In genomic region chr6:155050311-155050710, GRCh38 we compare ENCODE assay signal across 9 cellular contexts. TPM values are rescaled to one million over a fixed set of nuclear protein-coding genes. Genes with fewer than 3 reads are reported as not detected.
DNase-seq lines count a peak whose midpoint lies in the region; ATAC-seq and TF ChIP-seq lines count a peak whose summit lies in the region.
"Had no signal": no experiment of that assay in that cellular context is flagged by ENCODE, and none has a peak within 500 bp of the region (broad histone marks: within the 10 kb centered on the region; RNA-seq: fewer than 3 reads in every experiment).

No MANE protein-coding gene starts in this region.

- H3K36me3 ChIP-seq in mesendoderm (ENCODE audit: control insufficient read depth, insufficient read depth, low read length) (no peaks in the 10 kb centered on the region), SK-N-SH (replicated peaks in 1 of 2; ENCODE audit: control insufficient read depth in 1 of 2, insufficient read depth in 2 of 2, low read length in 1 of 2) (no peaks in the 10 kb centered on the region)

- H3K56ac ChIP-seq in mesendoderm (ENCODE audit: low read length), result no peak overlapping the region

- H3K9ac ChIP-seq in mesendoderm (ENCODE audit: low read length) (no peak overlapping the region), SK-N-SH (no peak overlapping the region)

- DNase-seq in activated gamma-delta T cell treated with Interleukin-2 at 50 U/mL for 16 hours (peak; percentile 13), activated gamma-delta T cell (lab: John Stamatoyannopoulos, UW) (no peak), mesendoderm (no peak), NCI-H1694 treated with DMSO at 0.1 percent for 48 hours (lab: John Stamatoyannopoulos, UW) (no peak), SK-N-SH (no peak)
- DNase-seq in stimulated activated naive CD8-positive, alpha-beta T cell treated with anti-CD3 and anti-CD28 coated beads, Interleukin-15, Interleukin-2, amounts not matched to agents 100 U/mL and 50 U/mL, for 24 hours, result peak; percentile 42

- CTCF ChIA-PET in SK-N-SH (lab: Yijun Ruan, JAX), result interaction anchor here (0.6 to 1.1 kb wide), 2 partner anchors 73 to 361 kb away, joined by 3 read pairs; no protein-coding TSS in a partner anchor

- peak overlapping the region; percentile 89 for H3K27ac Mint-ChIP-seq in activated naive CD4-positive, alpha-beta T cell treated with anti-CD3 and anti-CD28 coated beads, Interleukin-2, amount 50 U/mL, for 24 hours

- no peak overlapping the region for H2AFZ ChIP-seq in SK-N-SH (ENCODE audit: low read depth)

- H3K79me2 ChIP-seq in mesendoderm (ENCODE audit: control insufficient read depth, insufficient read depth, low read length) (no peaks in the 10 kb centered on the region), SK-N-SH (ENCODE audit: insufficient read depth) (peaks cover 4% of the 10 kb centered on the region; the same call in 1 of the 2 replicates)

- ATAC-seq in HG03432 (IDR thresholded peaks at IDR 0.05; ENCODE audit: unreplicated experiment), result peak; percentile 93
- ATAC-seq in stimulated activated naive CD8-positive, alpha-beta T cell treated with anti-CD3 and anti-CD28 coated beads, Interleukin-15, Interleukin-2, amounts not matched to agents 100 U/mL and 50 U/mL, for 24 hours, result peak; percentile 96

- H3K4me1 ChIP-seq in mesendoderm (ENCODE audit: control insufficient read depth, low read depth, low read length), result no peaks in the 10 kb centered on the region
- no peaks in the 10 kb centered on the region for H3K4me1 ChIP-seq in SK-N-SH (ENCODE audit: control insufficient read depth in 1 of 2, insufficient read depth in 2 of 2, low read depth in 1 of 2, low read length in 1 of 2)

- H3K4me3 Mint-ChIP-seq in activated naive CD4-positive, alpha-beta T cell treated with anti-CD3 and anti-CD28 coated beads, Interleukin-2, amount 50 U/mL, for 24 hours, result peak overlapping the region; percentile 45

- H2BK120ac ChIP-seq in mesendoderm (ENCODE audit: low read depth, low read length), result no peak overlapping the region

- no peak overlapping the region for H3K18ac ChIP-seq in mesendoderm (ENCODE audit: low read length)

- H3K9me3 ChIP-seq in SK-N-SH, result no peaks in the 10 kb centered on the region

- H3K4me3 ChIP-seq in mesendoderm (ENCODE audit: low read length) (no peak overlapping the region), SK-N-SH (ENCODE audit: low read depth in 2 of 2, low read length in 1 of 2) (no peak overlapping the region)
- H3K4me3 ChIP-seq: skin epidermis had no signal

- H3K27me3 ChIP-seq in mesendoderm (ENCODE audit: insufficient read depth, low read length, poor library complexity), result no peaks in the 10 kb centered on the region
- H3K27me3 ChIP-seq in SK-N-SH (ENCODE audit: insufficient read depth), result no peaks in the 10 kb centered on the region

- H3K9me3 Mint-ChIP-seq in activated naive CD4-positive, alpha-beta T cell treated with anti-CD3 and anti-CD28 coated beads, Interleukin-2, amount 50 U/mL, for 24 hours, result no peaks in the 10 kb centered on the region

- H3K36me3 Mint-ChIP-seq in activated naive CD4-positive, alpha-beta T cell treated with anti-CD3 and anti-CD28 coated beads, Interleukin-2, amount 50 U/mL, for 24 hours, result peaks cover 3% of the 10 kb centered on the region

- POLR2A ChIA-PET in SK-N-SH (lab: Yijun Ruan, JAX), result no interaction called here

- no peak for TF ChIP-seq RAD21 in SK-N-SH (IDR thresholded peaks at IDR 0.05; ENCODE audit: low read length)

- no peaks in the 10 kb centered on the region for H3F3A ChIP-seq in SK-N-SH (replicated peaks; ENCODE audit: insufficient read depth)

- no peak overlapping the region for H4K5ac ChIP-seq in mesendoderm (ENCODE audit: low read length)

- no peaks in the 10 kb centered on the region for H3K9me2 ChIP-seq in SK-N-SH

- H4K8ac ChIP-seq in mesendoderm (ENCODE audit: low read depth, low read length), result no peak overlapping the region

- H3K79me1 ChIP-seq in mesendoderm (ENCODE audit: low read length), result no peaks in the 10 kb centered on the region

- TF ChIP-seq EP300 in SK-N-SH (IDR thresholded peaks at IDR 0.05; ENCODE audit: borderline replicate concordance in 1 of 2, low read depth in 1 of 2, low read length in 1 of 2), result no peak

- no peak overlapping the region for H3K23ac ChIP-seq in mesendoderm (ENCODE audit: low read length)

- H2AK5ac ChIP-seq in mesendoderm (ENCODE audit: low read length), result no peak overlapping the region

- no peaks in the 10 kb centered on the region for H3K27me3 Mint-ChIP-seq in activated naive CD4-positive, alpha-beta T cell treated with anti-CD3 and anti-CD28 coated beads, Interleukin-2, amount 50 U/mL, for 24 hours

- H3K4ac ChIP-seq in mesendoderm (ENCODE audit: low read depth, low read length), result no peak overlapping the region

- no peaks in the 10 kb centered on the region for H4K20me1 ChIP-seq in SK-N-SH (ENCODE audit: insufficient read depth)

- no peak overlapping the region for H2BK15ac ChIP-seq in mesendoderm (replicated peaks; ENCODE audit: low read depth)

- no CpG with 5 or more reads among the region's 5 CpGs for WGBS in mesendoderm (ENCODE audit: extremely low coverage, insufficient coverage, low lambda C conversion rate)
- WGBS in SK-N-SH (ENCODE audit: low lambda C conversion rate), result 84% methylated on average over 5 of the region's 5 CpGs

- no peak overlapping the region for H2BK5ac ChIP-seq in mesendoderm (ENCODE audit: low read length)

- no peak overlapping the region for H3K27ac ChIP-seq in mesendoderm (ENCODE audit: low read depth, low read length)
- H3K27ac ChIP-seq in SK-N-SH (ENCODE audit: low read depth in 2 of 2, low read length in 1 of 2), result no peak overlapping the region

- no peak for TF ChIP-seq CTCF in SK-N-SH (IDR thresholded peaks at IDR 0.05)

- H3K4me1 Mint-ChIP-seq in activated naive CD4-positive, alpha-beta T cell treated with anti-CD3 and anti-CD28 coated beads, Interleukin-2, amount 50 U/mL, for 24 hours, result peaks cover 24% of the 10 kb centered on the region

- no peak overlapping the region for H3K4me2 ChIP-seq in mesendoderm (ENCODE audit: low read length)
- H3K4me2 ChIP-seq in SK-N-SH, result no peak overlapping the region

TF ChIP-seq in SK-N-SH, 30 proteins besides CTCF, POLR2A, EP300 and RAD21:
- TF ChIP-seq RXRA (IDR thresholded peaks at IDR 0.05; ENCODE audit: borderline replicate concordance, low read depth) (no peak), SMC3 (IDR thresholded peaks at IDR 0.05; ENCODE audit: low read depth, low read length) (no peak), TCF12 (IDR thresholded peaks at IDR 0.05) (no peak), MEF2A (IDR thresholded peaks at IDR 0.05; ENCODE audit: borderline replicate concordance, low read depth) (no peak), GABPA (IDR thresholded peaks at IDR 0.05; ENCODE audit: low read depth) (no peak), NRF1 (IDR thresholded peaks at IDR 0.05; ENCODE audit: low read depth, low read length) (no peak), EZH2phosphoT487 (IDR thresholded peaks at IDR 0.05; ENCODE audit: borderline replicate concordance, low read depth) (no peak), FOXM1 (IDR thresholded peaks at IDR 0.05; ENCODE audit: low read depth) (no peak), GATA2 (CRISPR knock-in tag; IDR thresholded peaks at IDR 0.05) (no peak), FOSL2 (IDR thresholded peaks at IDR 0.05; ENCODE audit: borderline replicate concordance, low read depth) (no peak), MAX (IDR thresholded peaks at IDR 0.05; ENCODE audit: low read depth) (no peak), SIN3A (IDR thresholded peaks at IDR 0.05; ENCODE audit: borderline replicate concordance, low read depth, low read length) (no peak)
TF ChIP-seq in SK-N-SH: peak in this region for 0.

RNA-seq across cellular contexts. Expression of gene TIAM2, which starts 55.2 kb away (rescaled TPM):
- 6.3 TPM for polyA plus RNA-seq in mesendoderm (2013, experiment 1 of 2)
- 6.0 TPM for polyA plus RNA-seq in mesendoderm (2013, experiment 2 of 2)
- polyA plus RNA-seq in SK-N-SH (2012; rRNA removed), result 10.2 and 13.6 TPM in 2 replicates
- 10.2 and 10.3 TPM in 2 replicates for polyA plus RNA-seq in SK-N-SH (2012; cell fraction: cytosol; rRNA removed)
- 29.0 and 33.0 TPM in 2 replicates for polyA plus RNA-seq in SK-N-SH (2012; cell fraction: nucleus; rRNA removed)

Comparison
In these comparisons a context has a peak if more than half of its experiments do, and no peak if none do; other contexts are left out.
1. DNase-seq: peak in activated gamma-delta T cell treated with Interleukin-2 at 50 U/mL for 16 hours (single experiment) and stimulated activated naive CD8-positive, alpha-beta T cell treated with anti-CD3 and anti-CD28 coated beads, Interleukin-15, Interleukin-2, amounts not matched to agents 100 U/mL and 50 U/mL, for 24 hours (single experiment); none in activated gamma-delta T cell (single experiment), mesendoderm (single experiment), NCI-H1694 treated with DMSO at 0.1 percent for 48 hours (single experiment) and SK-N-SH (single experiment).